8 cellular contexts compared by ENCODE assay signal in genomic region chr1:1399870-1400575, GRCh38. TPM values are rescaled to one million over a fixed set of nuclear protein-coding genes. Genes with fewer than 3 reads are reported as not detected.
A peak's percentile ranks its signal among the peaks of the same experiment; 100 is the strongest.
DNase-seq lines count a peak whose midpoint lies in the region; ATAC-seq and TF ChIP-seq lines count a peak whose summit lies in the region.

No MANE protein-coding gene starts in this region.

- peak overlapping the region; percentile 92 for H3K4me3 Mint-ChIP-seq in T-helper 17 cell
- H3K4me3 Mint-ChIP-seq in progenitor cell of endocrine pancreas (ENCODE audit: low read depth) = peak overlapping the region; percentile 89

- H3K27me3 Mint-ChIP-seq in T-helper 17 cell = no peaks in the 10 kb centered on the region
- no peaks in the 10 kb centered on the region for H3K27me3 Mint-ChIP-seq in progenitor cell of endocrine pancreas

- no peaks in the 10 kb centered on the region for H3K9me3 ChIP-seq in T-helper 17 cell (ENCODE audit: control insufficient read depth, low read length, poor library complexity, severe bottlenecking)

- H3K9me3 Mint-ChIP-seq in progenitor cell of endocrine pancreas (ENCODE audit: low read depth) = no peaks in the 10 kb centered on the region

- DNase-seq in CD1c-positive myeloid dendritic cell (ENCODE audit: extremely low spot score) (peak; percentile 1), T-helper 17 cell (no peak), fibroblast of pulmonary artery (ENCODE audit: low read depth) (peak; percentile 29), progenitor cell of endocrine pancreas (ENCODE audit: low spot score, unreplicated experiment) (no peak), anterior cingulate cortex (lab: John Stamatoyannopoulos, UW) (no peak)

- H3K4me3 ChIP-seq in fibroblast of pulmonary artery (replicated peaks; ENCODE audit: low read depth, low read length) = peak overlapping the region; percentile 97

- peak; percentile 2 for ATAC-seq in GM21825 (IDR thresholded peaks at IDR 0.05; ENCODE audit: unreplicated experiment)
- ATAC-seq in T-helper 17 cell = no peak
- ATAC-seq in GM19023 (IDR thresholded peaks at IDR 0.05; ENCODE audit: unreplicated experiment) = no peak
- no peak for ATAC-seq in GM18520 (IDR thresholded peaks at IDR 0.05; ENCODE audit: unreplicated experiment)

- peak overlapping the region; percentile 90 for H3K27ac Mint-ChIP-seq in T-helper 17 cell
- peak overlapping the region; percentile 88 for H3K27ac Mint-ChIP-seq in progenitor cell of endocrine pancreas

- H3K36me3 Mint-ChIP-seq in T-helper 17 cell (ENCODE audit: low read depth) = peaks cover 7% of the 10 kb centered on the region
- H3K36me3 Mint-ChIP-seq in progenitor cell of endocrine pancreas (ENCODE audit: insufficient read depth) = peaks cover 24% of the 10 kb centered on the region

- H3K4me1 Mint-ChIP-seq in T-helper 17 cell = peaks cover 30% of the 10 kb centered on the region
- H3K4me1 Mint-ChIP-seq in progenitor cell of endocrine pancreas (ENCODE audit: low read depth) = peaks cover 16% of the 10 kb centered on the region

- TF ChIP-seq CTCF in fibroblast of pulmonary artery (IDR thresholded peaks at IDR 0.05; ENCODE audit: low read length, missing control alignments) (no peak), progenitor cell of endocrine pancreas (IDR thresholded peaks at IDR 0.05; ENCODE audit: unreplicated experiment) (no peak)

RNA-seq across cellular contexts. Expression of gene CCNL2, which starts 0.9 kb away (rescaled TPM):
- total RNA-seq in T-helper 17 cell = 100 to 1,000 TPM; 231 to 252 TPM
- 381 and 386 TPM in 2 replicates for total RNA-seq in progenitor cell of endocrine pancreas

RNA-seq across cellular contexts. Expression of gene MRPL20, which starts 7.1 kb away (rescaled TPM):
- total RNA-seq in T-helper 17 cell (10 to 100 TPM; 88.0 to 92.1 TPM), progenitor cell of endocrine pancreas (104 and 109 TPM in 2 replicates)

RNA-seq across cellular contexts. Expression of gene ANKRD65, which starts 21.1 kb away (rescaled TPM):
- total RNA-seq in T-helper 17 cell (not detected), progenitor cell of endocrine pancreas (15.1 and 18.1 TPM in 2 replicates)

RNA-seq across cellular contexts. Expression of gene AURKAIP1, which starts 25.0 kb away (rescaled TPM):
- total RNA-seq in T-helper 17 cell (10 to 100 TPM; 58.3 to 62.6 TPM), progenitor cell of endocrine pancreas (107 TPM in 2 replicates)

RNA-seq across cellular contexts. Expression of gene VWA1, which starts 35.5 kb away (rescaled TPM):
- total RNA-seq in T-helper 17 cell (not detected), progenitor cell of endocrine pancreas (29.7 and 36.8 TPM in 2 replicates)

Comparison
In these comparisons a context has a peak if more than half of its experiments do, and no peak if none do; other contexts are left out.
1. DNase-seq: peak in CD1c-positive myeloid dendritic cell (single experiment) and fibroblast of pulmonary artery (single experiment); none in T-helper 17 cell (0 of 3), progenitor cell of endocrine pancreas (single experiment) and anterior cingulate cortex (0 of 58).
2. RNA of gene ANKRD65, which starts 21.1 kb away (total RNA-seq): 15.1 to 18.1 TPM in progenitor cell of endocrine pancreas; not detected in T-helper 17 cell; every median in the first group is over 10 times any median in the second.